10 cellular contexts compared by ENCODE assay signal in the genomic region with DNA sequence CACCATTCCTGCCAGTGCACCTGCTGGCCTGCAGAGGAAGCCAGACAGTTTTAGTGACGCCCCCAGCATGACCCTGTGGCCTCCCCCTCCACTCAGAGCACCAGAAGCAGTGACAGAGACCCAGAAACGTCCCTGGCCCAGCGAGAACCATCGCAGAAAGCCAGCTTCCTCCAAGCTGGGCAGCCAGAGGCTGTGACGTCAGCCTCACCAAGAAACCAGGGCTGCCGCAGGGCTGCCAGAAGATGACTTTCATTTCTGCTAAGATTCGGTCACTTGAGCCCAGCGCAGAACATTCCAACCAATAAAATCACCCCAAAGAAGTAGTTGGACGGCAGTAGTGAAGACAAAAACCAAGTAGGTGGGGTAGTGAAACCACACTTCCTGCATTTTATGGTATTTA. TPM values are rescaled to one million over a fixed set of nuclear protein-coding genes. Genes with fewer than 3 reads are reported as not detected.
DNase-seq lines count a peak whose midpoint lies in the region; ATAC-seq, FAIRE-seq and TF ChIP-seq lines count a peak whose summit lies in the region.
"Had no signal": no experiment of that assay in that cellular context is flagged by ENCODE, and none has a peak within 500 bp of the region (broad histone marks: within the 10 kb centered on the region; RNA-seq: fewer than 3 reads in every experiment).

No MANE protein-coding gene starts in this region.

- TF ChIP-seq CTCF in CD4-positive, alpha-beta T cell (IDR thresholded peaks at IDR 0.05) = no peak
- TF ChIP-seq CTCF in foreskin keratinocyte (conservative IDR thresholded peaks at IDR 0.05) (no peak), BE2C (IDR thresholded peaks at IDR 0.05; ENCODE audit: low read depth, low read length) (no peak)

- H3K4me1 Mint-ChIP-seq in CD4-positive, alpha-beta T cell (ENCODE audit: low read depth) = peaks cover 14% of the 10 kb centered on the region
- H3K4me1 Mint-ChIP-seq in T-helper 2 cell treated with Interferon-gamma antibody and Interleukin-4, amounts not matched to agents 5 μg/mL and 100 μg/mL, for 36 hours (ENCODE audit: low read depth) = peaks cover 10% of the 10 kb centered on the region
- peaks cover 17 to 22% (median 21%) of the 10 kb centered on the region in 3 donors for H3K4me1 Mint-ChIP-seq in naive B cell

- CTCF ChIA-PET in CD4-positive, alpha-beta T cell (lab: Charles Lee) = interaction anchor here (1.5 kb wide), 1 partner anchor 29 kb away, joined by 4 read pairs; the partner anchor contains the start of gene RPL32

- POLR2A ChIA-PET in CD4-positive, alpha-beta T cell (lab: Charles Lee) = interaction anchor here (0.6 to 0.7 kb wide), 2 partner anchors 109 to 150 kb away, joined by 3 read pairs; no protein-coding TSS in a partner anchor

- no peaks in the 10 kb centered on the region for H3K36me3 ChIP-seq in BE2C

- peaks cover 57% of the 10 kb centered on the region for H3K27me3 Mint-ChIP-seq in CD4-positive, alpha-beta T cell
- H3K27me3 Mint-ChIP-seq in T-helper 2 cell treated with Interferon-gamma antibody and Interleukin-4, amounts not matched to agents 5 μg/mL and 100 μg/mL, for 36 hours (ENCODE audit: low read depth) = peaks cover 23% of the 10 kb centered on the region
- peaks cover 14 to 52% (median 27%) of the 10 kb centered on the region in 3 donors for H3K27me3 Mint-ChIP-seq in naive B cell

- DNase-seq in CD4-positive, alpha-beta T cell = no peak
- DNase-seq in H54 (ENCODE audit: insufficient read length, low spot score) = peak; percentile 49
- DNase-seq in T-helper 2 cell treated with Interferon-gamma antibody and Interleukin-4, amounts not matched to agents 5 μg/mL and 100 μg/mL, for 36 hours (ENCODE audit: low spot score) = no peak
- DNase-seq in naive B cell = peak; percentile 36
- DNase-seq in foreskin keratinocyte = no peak
- no peak for DNase-seq in BE2C
- DNase-seq in NCI-H146 treated with DMSO at 0.1 percent for 48 hours (lab: John Stamatoyannopoulos, UW; ENCODE audit: unreplicated experiment) = no peak

- H3K27ac Mint-ChIP-seq in CD4-positive, alpha-beta T cell = no peak overlapping the region
- H3K27ac Mint-ChIP-seq in T-helper 2 cell treated with Interferon-gamma antibody and Interleukin-4, amounts not matched to agents 5 μg/mL and 100 μg/mL, for 36 hours = no peak overlapping the region
- peak overlapping the region in 3 of 6 donors; percentile 69 to 93 (median 91) for H3K27ac Mint-ChIP-seq in naive B cell
- H3K27ac Mint-ChIP-seq: activated T-helper 2 cell treated with anti-CD3 and anti-CD28 coated beads, Interferon-gamma antibody, Interleukin-2, Interleukin-4, amounts not matched to agents 10 μg/mL and 5 μg/mL and 100 μg/mL, durations not matched to agents 14 hours and 24 hours and 36 hours had no signal

- no peak overlapping the region for H3K27ac ChIP-seq in CD4-positive, alpha-beta T cell (ENCODE audit: low read depth, low read length)
- H3K27ac ChIP-seq in foreskin keratinocyte = no peak overlapping the region

- peaks cover 24% of the 10 kb centered on the region for H3K27me3 ChIP-seq in CD4-positive, alpha-beta T cell (ENCODE audit: control insufficient read depth, insufficient read depth, low read length)
- peaks cover 44% of the 10 kb centered on the region for H3K27me3 ChIP-seq in foreskin keratinocyte
- no peaks in the 10 kb centered on the region for H3K27me3 ChIP-seq in BE2C

- FAIRE-seq in H54 (lab: Jason Lieb, UNC) = no peak
- FAIRE-seq: endothelial cell of umbilical vein had no signal

- no peaks in the 10 kb centered on the region for H3K9me3 Mint-ChIP-seq in CD4-positive, alpha-beta T cell
- H3K9me3 Mint-ChIP-seq in T-helper 2 cell treated with Interferon-gamma antibody and Interleukin-4, amounts not matched to agents 5 μg/mL and 100 μg/mL, for 36 hours = no peaks in the 10 kb centered on the region
- peaks cover 0 to 2% (median 0%) of the 10 kb centered on the region in 7 donors for H3K9me3 Mint-ChIP-seq in naive B cell
- H3K9me3 Mint-ChIP-seq: activated T-helper 2 cell treated with anti-CD3 and anti-CD28 coated beads, Interferon-gamma antibody, Interleukin-2, Interleukin-4, amounts not matched to agents 10 μg/mL and 5 μg/mL and 100 μg/mL, durations not matched to agents 14 hours and 24 hours and 36 hours had no signal

- intact Hi-C loops in CD4-positive, alpha-beta T cell (cut with DNase I, micrococcal nuclease) = no loop called here

- H3K4me1 ChIP-seq in foreskin keratinocyte = no peaks in the 10 kb centered on the region
- H3K4me1 ChIP-seq in BE2C = peaks cover 4% of the 10 kb centered on the region; the same call in 1 of the 2 replicates

- H3K9me3 ChIP-seq in CD4-positive, alpha-beta T cell (ENCODE audit: control insufficient read depth, low read length) = no peaks in the 10 kb centered on the region
- no peaks in the 10 kb centered on the region for H3K9me3 ChIP-seq in BE2C

- ATAC-seq in CD4-positive, alpha-beta T cell (ENCODE audit: poor library complexity) = no peak
- peak; percentile 63 to 71 for ATAC-seq in naive B cell (ENCODE audit: low read depth in 2 of 2)
- ATAC-seq in foreskin keratinocyte = no peak
- ATAC-seq in HG02571 (IDR thresholded peaks at IDR 0.05; ENCODE audit: unreplicated experiment) = no peak

- H3K36me3 Mint-ChIP-seq in CD4-positive, alpha-beta T cell (ENCODE audit: low read depth) = no peaks in the 10 kb centered on the region
- no peaks in the 10 kb centered on the region for H3K36me3 Mint-ChIP-seq in T-helper 2 cell treated with Interferon-gamma antibody and Interleukin-4, amounts not matched to agents 5 μg/mL and 100 μg/mL, for 36 hours (ENCODE audit: low read depth)
- H3K36me3 Mint-ChIP-seq in naive B cell = no peaks in the 10 kb centered on the region

- H3K4me3 Mint-ChIP-seq in CD4-positive, alpha-beta T cell = peak overlapping the region; percentile 2
- H3K4me3 Mint-ChIP-seq in T-helper 2 cell treated with Interferon-gamma antibody and Interleukin-4, amounts not matched to agents 5 μg/mL and 100 μg/mL, for 36 hours = peak overlapping the region; percentile 41
- H3K4me3 Mint-ChIP-seq in naive B cell = peak overlapping the region in 6 of 8 donors; percentile 18 to 74 (median 37)

- no peak overlapping the region for H3K4me3 ChIP-seq in BE2C (ENCODE audit: low read depth, low read length)

- TF ChIP-seq POLR2A in H54 (IDR thresholded peaks at IDR 0.05; ENCODE audit: low read depth, low read length) = no peak

RNA-seq across cellular contexts. Expression of gene RPL32, which starts 29.6 kb away (rescaled TPM):
- total RNA-seq in CD4-positive, alpha-beta T cell = 1,000 to 10,000 TPM; 4,308 to 4,667 TPM
- polyA plus RNA-seq in naive B cell (ENCODE audit: low read depth in 6 of 6) (1,000 to 10,000 TPM; 1,322 to 3,271 (median 2,987) TPM), foreskin keratinocyte (3,425 and 3,516 TPM in 2 replicates)
- total RNA-seq in foreskin keratinocyte = 2,217 and 2,337 TPM in 2 replicates
- polyA plus RNA-seq in BE2C (2012; ENCODE audit: insufficient read depth, insufficient read length, low read depth) = 1,285 TPM

Comparison
In these comparisons a context has a peak if more than half of its experiments do, and no peak if none do; other contexts are left out.
1. ATAC-seq: peak in naive B cell (2 of 2); none in CD4-positive, alpha-beta T cell (single experiment), foreskin keratinocyte (single experiment) and HG02571 (single experiment).
2. DNase-seq: peak in H54 (single experiment) and naive B cell (single experiment); none in CD4-positive, alpha-beta T cell (0 of 10), T-helper 2 cell treated with Interferon-gamma antibody and Interleukin-4, amounts not matched to agents 5 μg/mL and 100 μg/mL, for 36 hours (single experiment), foreskin keratinocyte (0 of 2), BE2C (single experiment) and NCI-H146 treated with DMSO at 0.1 percent for 48 hours (single experiment).
3. Peak in every context shown above with its lines, with median percentiles within 50 percentile points of each other: H3K4me3 Mint-ChIP-seq.